In the genomic region with DNA sequence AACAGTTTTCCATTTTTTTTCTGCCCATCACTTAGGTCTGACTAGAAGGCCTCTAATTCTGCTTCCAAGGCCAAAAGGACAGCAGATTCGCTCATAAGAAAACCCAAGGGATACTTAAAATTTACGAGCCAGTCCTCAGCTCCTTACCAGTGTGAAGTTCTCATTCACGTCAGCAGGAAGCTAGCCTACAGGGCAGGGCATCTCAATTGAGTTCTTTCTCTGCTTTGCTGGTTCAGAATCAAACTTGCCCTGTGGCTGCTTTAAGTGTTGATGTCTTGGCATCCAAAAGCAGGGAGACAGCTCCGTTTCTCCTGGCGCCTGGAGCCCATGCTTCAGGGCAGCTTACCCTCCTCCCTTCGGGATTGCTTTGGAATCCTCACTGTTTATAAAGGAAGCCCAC, we compare ENCODE assay signal across 15 cellular contexts.
"Had no signal": no experiment of that assay in that cellular context is flagged by ENCODE, and none has a peak within 500 bp of the region (broad histone marks: within the 10 kb centered on the region; RNA-seq: fewer than 3 reads in every experiment).

No MANE protein-coding gene starts in this region.

- H3K4me3 ChIP-seq: body of pancreas, esophagus squamous epithelium, psoas muscle, tibial artery had no signal

- DNase-seq: activated CD4-positive, alpha-beta T cell treated with anti-CD3 and anti-CD28 coated beads, Interleukin-2, amount 50 U/mL, for 1 hour; activated CD8-positive, alpha-beta memory T cell treated with anti-CD3 and anti-CD28 coated beads for 24 hours; activated gamma-delta T cell treated with Interleukin-2 at 50 U/mL for 16 hours; amniotic stem cell; body of pancreas; cortex of kidney; effector CD4-positive, alpha-beta T cell; esophagus squamous epithelium; foreskin melanocyte; heart left ventricle; immature natural killer cell; psoas muscle; stimulated activated CD4-positive, alpha-beta T cell treated with anti-CD3 and anti-CD28 coated beads, Interleukin-2, amount 100 ng/mL, for 48 hours; T1000; tibial artery had no signal

- H3K27ac ChIP-seq: body of pancreas, esophagus squamous epithelium, heart left ventricle, psoas muscle, tibial artery had no signal

- H3K36me3 ChIP-seq: esophagus squamous epithelium, heart left ventricle, tibial artery had no signal

- H3K9me3 ChIP-seq: body of pancreas, esophagus squamous epithelium, heart left ventricle, psoas muscle, tibial artery had no signal

- H3K27me3 ChIP-seq: body of pancreas, esophagus squamous epithelium, heart left ventricle, tibial artery had no signal

- H3K4me1 ChIP-seq: body of pancreas had no signal
